8 cellular contexts compared by ENCODE assay signal in the genomic region with DNA sequence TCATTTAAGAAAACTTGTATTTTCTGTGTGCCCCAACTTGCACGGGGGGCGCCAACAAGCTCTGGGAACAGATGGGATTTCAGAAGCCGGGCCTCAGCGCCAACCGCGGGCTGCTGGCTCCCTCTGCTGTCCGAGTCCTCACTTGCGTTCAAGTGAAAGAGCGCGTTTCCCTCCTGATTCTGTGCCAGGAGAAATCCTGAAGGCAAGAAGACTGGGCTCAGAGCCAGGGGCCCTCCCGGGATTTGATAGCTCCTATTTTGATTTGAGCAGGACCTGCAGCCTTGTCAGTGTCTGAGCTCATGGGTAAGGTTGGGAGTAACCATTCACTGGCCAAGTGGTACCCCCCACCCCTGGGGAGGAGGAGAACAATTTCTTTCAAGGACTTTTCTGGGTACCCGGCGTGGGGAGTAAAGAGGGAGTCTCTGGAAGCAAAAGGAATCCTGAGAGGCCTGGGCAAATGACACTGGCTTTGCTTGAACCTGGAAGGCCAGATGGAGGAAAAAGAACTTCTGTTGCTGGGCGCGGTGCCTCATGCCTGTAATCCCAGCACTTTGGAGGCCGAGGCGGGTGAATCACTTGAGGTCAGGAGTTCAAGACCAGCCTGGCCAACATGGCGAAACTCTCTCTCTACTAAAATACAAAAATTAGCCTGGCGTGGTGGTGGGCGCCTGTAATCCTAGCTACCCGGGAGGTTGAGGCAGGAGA.
DNase-seq lines count a peak whose midpoint lies in the region; ATAC-seq and FAIRE-seq lines count a peak whose summit lies in the region.

No MANE protein-coding gene starts in this region.

- ATAC-seq in HG03196 (IDR thresholded peaks at IDR 0.05; ENCODE audit: unreplicated experiment): no peak

- FAIRE-seq in HTR-8/SVneo (lab: Jason Lieb, UNC) (peak; percentile 86), endometrium (lab: Jason Lieb, UNC) (peak; percentile 66)

- DNase-seq in COLO668 (lab: John Stamatoyannopoulos, UW; ENCODE audit: unreplicated experiment) (peak; percentile 71), HTR-8/SVneo (ENCODE audit: insufficient read length, low spot score) (peak; percentile 93), NOMO-1 (lab: John Stamatoyannopoulos, UW; ENCODE audit: unreplicated experiment in 2 of 2) (peak; percentile 57), midbrain (lab: John Stamatoyannopoulos, UW) (peak; percentile 81)
- peak; percentile 34 for DNase-seq in activated CD8-positive, alpha-beta memory T cell treated with anti-CD3 and anti-CD28 coated beads, Interleukin-2, amount 50 U/mL, for 1 hour (ENCODE audit: extremely low read depth)
- peak; percentile 41 to 49 for DNase-seq in stimulated activated CD8-positive, alpha-beta memory T cell treated with anti-CD3 and anti-CD28 coated beads, Interleukin-15, amount 100 ng/mL, for 48 hours (ENCODE audit: low read depth in 2 of 2)

Comparison
In these comparisons a context has a peak if more than half of its experiments do, and no peak if none do; other contexts are left out.
1. DNase-seq: peak in every context shown above with its lines; median percentile 93 in HTR-8/SVneo; 81 in midbrain; 71 in COLO668; 57 in NOMO-1; 45 in stimulated activated CD8-positive, alpha-beta memory T cell treated with anti-CD3 and anti-CD28 coated beads, Interleukin-15, amount 100 ng/mL, for 48 hours; 34 in activated CD8-positive, alpha-beta memory T cell treated with anti-CD3 and anti-CD28 coated beads, Interleukin-2, amount 50 U/mL, for 1 hour.